Comparison of ENCODE assay signal across 8 cellular contexts in genomic region chrX:72620550-72621145, GRCh38. TPM values are rescaled to one million over a fixed set of nuclear protein-coding genes. Genes with fewer than 3 reads are reported as not detected.
DNase-seq lines count a peak whose midpoint lies in the region; ATAC-seq, FAIRE-seq and TF ChIP-seq lines count a peak whose summit lies in the region.

No MANE protein-coding gene starts in this region.

- peak overlapping the region; percentile 64 for H3K4me3 ChIP-seq in ACC112 (ENCODE audit: low read depth, low read length)
- no peak overlapping the region for H3K4me3 ChIP-seq in right lobe of liver

- H3K27me3 ChIP-seq in ACC112 (ENCODE audit: insufficient read depth, low read length): no peaks in the 10 kb centered on the region
- H3K27me3 ChIP-seq in right lobe of liver: no peaks in the 10 kb centered on the region

- no peaks in the 10 kb centered on the region for H3K79me2 ChIP-seq in ACC112 (ENCODE audit: control insufficient read depth, insufficient read depth, low read length, unreplicated experiment)

- FAIRE-seq in urothelium cell line (lab: Jason Lieb, UNC) (no peak), GM19239 (lab: Jason Lieb, UNC) (no peak)

- 50% methylated on average over 9 of the region's 9 CpGs for WGBS in right lobe of liver (ENCODE audit: insufficient coverage, low coverage, low lambda C conversion rate, missing lambda C conversion rate)

- ATAC-seq in right lobe of liver (peak in 3 of 4 donors; percentile 17 to 80 (median 65)), HG03432 (IDR thresholded peaks at IDR 0.05; ENCODE audit: unreplicated experiment) (no peak)

- in situ Hi-C loops in G401 (cut with HindIII; ENCODE audit: low sequenced_read_pairs): no loop called here

- peak; percentile 92 for DNase-seq in M059J (ENCODE audit: low read depth)
- DNase-seq in amniotic epithelial cell (ENCODE audit: low read depth): peak; percentile 84
- DNase-seq in right lobe of liver: peak in 1 of 3 donors; percentile 21
- peak; percentile 77 for DNase-seq in urothelium cell line (ENCODE audit: low spot score)
- no peak for DNase-seq in GM19239 (ENCODE audit: insufficient read length, low spot score)
- DNase-seq in G401 (ENCODE audit: low spot score): no peak

- H3K36me3 ChIP-seq in ACC112 (ENCODE audit: insufficient read depth, low read length) (peaks cover 7% of the 10 kb centered on the region; the same call in 1 of the 2 replicates), right lobe of liver (no peaks in the 10 kb centered on the region)

- peak overlapping the region; percentile 69 for H2AFZ ChIP-seq in ACC112 (ENCODE audit: low read length, unreplicated experiment)

- TF ChIP-seq CTCF in right lobe of liver (IDR thresholded peaks at IDR 0.05): no peak

- H3K4me1 ChIP-seq in ACC112 (ENCODE audit: control insufficient read depth, insufficient read depth, low read length, unreplicated experiment) (peaks cover 47% of the 10 kb centered on the region), right lobe of liver (no peaks in the 10 kb centered on the region)

- peak overlapping the region; percentile 100 for H3K27ac ChIP-seq in ACC112 (ENCODE audit: low read depth, low read length)
- H3K27ac ChIP-seq in right lobe of liver: peak overlapping the region in 1 of 3 donors; percentile 3

- TF ChIP-seq POLR2A in right lobe of liver (IDR thresholded peaks at IDR 0.05): no peak

- intact Hi-C loops in right lobe of liver (cut with DNase I): no loop called here

- H3K9me3 ChIP-seq in right lobe of liver: no peaks in the 10 kb centered on the region

RNA-seq across cellular contexts. Expression of gene HDAC8, which starts 48.0 kb away (rescaled TPM):
- total RNA-seq in M059J (2014; rRNA removed; shearing (Covaris generic)): 38.3 and 68.8 TPM in 2 replicates
- total RNA-seq in right lobe of liver: 10 to 100 TPM; 12.6 to 19.4 (median 17.0) TPM
- total RNA-seq in G401 (2014; rRNA removed; shearing (Covaris generic)): 23.3 and 47.9 TPM in 2 replicates

Comparison
In these comparisons a context has a peak if more than half of its experiments do, and no peak if none do; other contexts are left out.
1. DNase-seq: peak in M059J (single experiment), amniotic epithelial cell (single experiment) and urothelium cell line (single experiment); none in GM19239 (single experiment) and G401 (single experiment).